8 cellular contexts compared by ENCODE assay signal in the genomic region with DNA sequence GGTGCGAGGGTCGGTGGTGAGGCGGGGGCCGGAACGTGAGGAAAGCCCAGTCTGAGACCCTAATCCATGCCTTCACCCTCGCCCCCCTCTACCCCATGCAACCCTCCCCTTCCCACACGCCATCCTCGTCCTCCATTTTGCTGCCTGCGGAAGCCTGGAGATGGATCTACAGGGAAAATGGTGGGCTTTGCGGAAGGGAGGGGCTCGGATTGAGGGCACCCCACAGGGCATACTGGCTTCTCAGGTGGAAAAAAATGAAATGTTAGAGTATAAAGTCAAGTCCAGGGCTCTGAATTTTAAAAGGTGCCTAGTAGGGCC. TPM values are rescaled to one million over a fixed set of nuclear protein-coding genes. Genes with fewer than 3 reads are reported as not detected.
DNase-seq lines count a peak whose midpoint lies in the region; ATAC-seq, FAIRE-seq and TF ChIP-seq lines count a peak whose summit lies in the region.

No MANE protein-coding gene starts in this region.

- intact Hi-C loops in activated T-helper 2 cell treated with anti-CD3 and anti-CD28 coated beads, Interferon-gamma antibody, Interleukin-2, Interleukin-4, amounts not matched to agents 10 μg/mL and 5 μg/mL and 100 μg/mL, durations not matched to agents 14 hours and 24 hours and 36 hours (cut with micrococcal nuclease) = loop anchor here (2.0 kb wide), 1 partner anchor 39 kb away; a partner anchor contains a TSS

- H3K9me3 Mint-ChIP-seq in activated T-helper 2 cell treated with anti-CD3 and anti-CD28 coated beads, Interferon-gamma antibody, Interleukin-2, Interleukin-4, amounts not matched to agents 10 μg/mL and 5 μg/mL and 100 μg/mL, durations not matched to agents 14 hours and 24 hours and 36 hours = no peaks in the 10 kb centered on the region

- peak overlapping the region; percentile 87 for H3K9ac ChIP-seq in BLaER1
- peak overlapping the region; percentile 87 for H3K9ac ChIP-seq in iPS-15b (ENCODE audit: low read depth, low read length)

- DNase-seq in activated T-helper 2 cell treated with anti-CD3 and anti-CD28 coated beads, Interferon-gamma antibody, Interleukin-2, Interleukin-4, amounts not matched to agents 10 μg/mL and 5 μg/mL and 100 μg/mL, durations not matched to agents 14 hours and 24 hours and 36 hours (ENCODE audit: low spot score) = no peak
- DNase-seq in small intestine (no peak), NAMALWA (ENCODE audit: low spot score) (no peak)
- DNase-seq in activated effector memory CD4-positive, alpha-beta T cell treated with anti-CD3 and anti-CD28 coated beads, Interleukin-2, amount 50 U/mL, for 16 hours = no peak

- peaks cover 10% of the 10 kb centered on the region for H3K27me3 Mint-ChIP-seq in activated T-helper 2 cell treated with anti-CD3 and anti-CD28 coated beads, Interferon-gamma antibody, Interleukin-2, Interleukin-4, amounts not matched to agents 10 μg/mL and 5 μg/mL and 100 μg/mL, durations not matched to agents 14 hours and 24 hours and 36 hours (ENCODE audit: low read depth)

- no peaks in the 10 kb centered on the region for H3K27me3 ChIP-seq in BLaER1
- peaks cover 8% of the 10 kb centered on the region for H3K27me3 ChIP-seq in iPS-15b (ENCODE audit: control insufficient read depth, insufficient read depth, low read length)
- no peaks in the 10 kb centered on the region for H3K27me3 ChIP-seq in small intestine (ENCODE audit: control insufficient read depth in 2 of 2, insufficient read depth in 2 of 2, low read length in 2 of 2)

- peak overlapping the region; percentile 89 for H3K27ac ChIP-seq in BLaER1
- no peak overlapping the region for H3K27ac ChIP-seq in HEK293 (ENCODE audit: extremely low read depth, low read depth, low read length)
- H3K27ac ChIP-seq in small intestine (ENCODE audit: low read depth in 1 of 2, low read length in 1 of 2) = no peak overlapping the region

- peak overlapping the region; percentile 76 for H3K4me3 ChIP-seq in BLaER1
- H3K4me3 ChIP-seq in HEK293 (ENCODE audit: low read depth, low read length) = peak overlapping the region; percentile 71
- peak overlapping the region; percentile 81 for H3K4me3 ChIP-seq in iPS-15b (ENCODE audit: low read depth, low read length)
- H3K4me3 ChIP-seq in small intestine (ENCODE audit: low read depth in 1 of 2, low read length in 2 of 2) = peak overlapping the region; percentile 46 to 64

- POLR2A ChIA-PET in HEK293 (lab: Yijun Ruan, JAX) = interaction anchor here (0.6 to 0.7 kb wide), 2 partner anchors 39 to 140 kb away, joined by 3 to 4 read pairs; a partner anchor contains a TSS

- no peaks in the 10 kb centered on the region for H4K20me1 ChIP-seq in BLaER1

- peak overlapping the region; percentile 60 for H3K4me3 Mint-ChIP-seq in activated T-helper 2 cell treated with anti-CD3 and anti-CD28 coated beads, Interferon-gamma antibody, Interleukin-2, Interleukin-4, amounts not matched to agents 10 μg/mL and 5 μg/mL and 100 μg/mL, durations not matched to agents 14 hours and 24 hours and 36 hours (ENCODE audit: low read depth)

- H3K9me3 ChIP-seq in BLaER1 (peaks cover 2% of the 10 kb centered on the region; the same call in 1 of the 2 replicates), HEK293 (ENCODE audit: control insufficient read depth, insufficient read depth, low read depth, low read length) (no peaks in the 10 kb centered on the region), iPS-15b (ENCODE audit: control insufficient read depth, insufficient read depth, low read length) (no peaks in the 10 kb centered on the region), small intestine (ENCODE audit: control insufficient read depth, low read depth) (no peaks in the 10 kb centered on the region)

- no peak for TF ChIP-seq CTCF in HEK293 (tag by site-specific recombination; IDR thresholded peaks at IDR 0.05)

- H3K4me1 Mint-ChIP-seq in activated T-helper 2 cell treated with anti-CD3 and anti-CD28 coated beads, Interferon-gamma antibody, Interleukin-2, Interleukin-4, amounts not matched to agents 10 μg/mL and 5 μg/mL and 100 μg/mL, durations not matched to agents 14 hours and 24 hours and 36 hours (ENCODE audit: low read depth) = peaks cover 6% of the 10 kb centered on the region

- CTCF ChIA-PET in HEK293 (lab: Yijun Ruan, JAX) = interaction anchor here (0.6 kb wide), 1 partner anchor 62 kb away, joined by 3 read pairs; no protein-coding TSS in a partner anchor

- peaks cover 4% of the 10 kb centered on the region for H3K36me3 Mint-ChIP-seq in activated T-helper 2 cell treated with anti-CD3 and anti-CD28 coated beads, Interferon-gamma antibody, Interleukin-2, Interleukin-4, amounts not matched to agents 10 μg/mL and 5 μg/mL and 100 μg/mL, durations not matched to agents 14 hours and 24 hours and 36 hours (ENCODE audit: low read depth)

- 12 to 46% (median 33%) methylated on average over 7 to 11 of the region's 11 CpGs for WGBS in small intestine, 3 donors

- no peak overlapping the region for H3K27ac Mint-ChIP-seq in activated T-helper 2 cell treated with anti-CD3 and anti-CD28 coated beads, Interferon-gamma antibody, Interleukin-2, Interleukin-4, amounts not matched to agents 10 μg/mL and 5 μg/mL and 100 μg/mL, durations not matched to agents 14 hours and 24 hours and 36 hours

- FAIRE-seq in small intestine (lab: Jason Lieb, UNC) = no peak

- H3K4me1 ChIP-seq in BLaER1 = 0 out of 2 replicates have a peak, but pooled peaks cover 6% of the 10 kb centered on the region
- 0 out of 2 replicates have a peak, but pooled peaks cover 2% of the 10 kb centered on the region for H3K4me1 ChIP-seq in HEK293 (ENCODE audit: control insufficient read depth, insufficient read depth, low read length)
- H3K4me1 ChIP-seq in iPS-15b (ENCODE audit: control insufficient read depth, insufficient read depth, low read length) = peaks cover 13% of the 10 kb centered on the region
- H3K4me1 ChIP-seq in small intestine (ENCODE audit: control insufficient read depth in 2 of 2, insufficient read depth in 1 of 2, low read depth in 1 of 2, low read length in 1 of 2) = no peaks in the 10 kb centered on the region

- H3K36me3 ChIP-seq in BLaER1 (no peaks in the 10 kb centered on the region), HEK293 (ENCODE audit: control insufficient read depth in 2 of 2, insufficient read depth in 1 of 2, low read length in 2 of 2) (peaks cover 0 to 16% of the 10 kb centered on the region in 2 experiments; a peak in 2 of 3 replicates), iPS-15b (ENCODE audit: control insufficient read depth, insufficient read depth, low read length) (peaks cover 2% of the 10 kb centered on the region), small intestine (ENCODE audit: control insufficient read depth in 2 of 2, insufficient read depth in 2 of 2, low read length in 2 of 2) (no peaks in the 10 kb centered on the region)

- peak overlapping the region; percentile 59 for H3K4me2 ChIP-seq in BLaER1

- no peak for ATAC-seq in GM21367 (IDR thresholded peaks at IDR 0.05; ENCODE audit: unreplicated experiment)

TF ChIP-seq in HEK293, 187 proteins besides CTCF, POLR2A, EP300 and RAD21 (continues in another document):
- TF ChIP-seq, protein P1, sequence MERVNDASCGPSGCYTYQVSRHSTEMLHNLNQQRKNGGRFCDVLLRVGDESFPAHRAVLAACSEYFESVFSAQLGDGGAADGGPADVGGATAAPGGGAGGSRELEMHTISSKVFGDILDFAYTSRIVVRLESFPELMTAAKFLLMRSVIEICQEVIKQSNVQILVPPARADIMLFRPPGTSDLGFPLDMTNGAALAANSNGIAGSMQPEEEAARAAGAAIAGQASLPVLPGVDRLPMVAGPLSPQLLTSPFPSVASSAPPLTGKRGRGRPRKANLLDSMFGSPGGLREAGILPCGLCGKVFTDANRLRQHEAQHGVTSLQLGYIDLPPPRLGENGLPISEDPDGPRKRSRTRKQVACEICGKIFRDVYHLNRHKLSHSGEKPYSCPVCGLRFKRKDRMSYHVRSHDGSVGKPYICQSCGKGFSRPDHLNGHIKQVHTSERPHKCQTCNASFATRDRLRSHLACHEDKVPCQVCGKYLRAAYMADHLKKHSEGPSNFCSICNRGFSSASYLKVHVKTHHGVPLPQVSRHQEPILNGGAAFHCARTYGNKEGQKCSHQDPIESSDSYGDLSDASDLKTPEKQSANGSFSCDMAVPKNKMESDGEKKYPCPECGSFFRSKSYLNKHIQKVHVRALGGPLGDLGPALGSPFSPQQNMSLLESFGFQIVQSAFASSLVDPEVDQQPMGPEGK (tag by site-specific recombination; IDR thresholded peaks at IDR 0.05) = 0 out of 2 replicates have a peak, but pooled peaks have one; percentile 10
- TF ChIP-seq YY1 (tag by site-specific recombination; IDR thresholded peaks at IDR 0.05) = peak; percentile 61; the same call in 1 of the 2 replicates
- TF ChIP-seq, protein P2, sequence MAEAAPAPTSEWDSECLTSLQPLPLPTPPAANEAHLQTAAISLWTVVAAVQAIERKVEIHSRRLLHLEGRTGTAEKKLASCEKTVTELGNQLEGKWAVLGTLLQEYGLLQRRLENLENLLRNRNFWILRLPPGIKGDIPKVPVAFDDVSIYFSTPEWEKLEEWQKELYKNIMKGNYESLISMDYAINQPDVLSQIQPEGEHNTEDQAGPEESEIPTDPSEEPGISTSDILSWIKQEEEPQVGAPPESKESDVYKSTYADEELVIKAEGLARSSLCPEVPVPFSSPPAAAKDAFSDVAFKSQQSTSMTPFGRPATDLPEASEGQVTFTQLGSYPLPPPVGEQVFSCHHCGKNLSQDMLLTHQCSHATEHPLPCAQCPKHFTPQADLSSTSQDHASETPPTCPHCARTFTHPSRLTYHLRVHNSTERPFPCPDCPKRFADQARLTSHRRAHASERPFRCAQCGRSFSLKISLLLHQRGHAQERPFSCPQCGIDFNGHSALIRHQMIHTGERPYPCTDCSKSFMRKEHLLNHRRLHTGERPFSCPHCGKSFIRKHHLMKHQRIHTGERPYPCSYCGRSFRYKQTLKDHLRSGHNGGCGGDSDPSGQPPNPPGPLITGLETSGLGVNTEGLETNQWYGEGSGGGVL (tag by site-specific recombination; IDR thresholded peaks at IDR 0.05) = peak; percentile 60

RNA-seq across cellular contexts. Expression of a gene that starts 0.8 kb away (rescaled TPM):
- 7.8 and 9.4 TPM in 2 replicates for total RNA-seq in activated T-helper 2 cell treated with anti-CD3 and anti-CD28 coated beads, Interferon-gamma antibody, Interleukin-2, Interleukin-4, amounts not matched to agents 10 μg/mL and 5 μg/mL and 100 μg/mL, durations not matched to agents 14 hours and 24 hours and 36 hours
- 10 to 100 TPM in 2 of 3 donors, 1 to 10 TPM in 1; 5.6 to 42.9 (median 23.0) TPM for polyA plus RNA-seq in small intestine

RNA-seq across cellular contexts. Expression of a gene that starts 39.2 kb away (rescaled TPM):
- 28.1 and 30.1 TPM in 2 replicates for total RNA-seq in activated T-helper 2 cell treated with anti-CD3 and anti-CD28 coated beads, Interferon-gamma antibody, Interleukin-2, Interleukin-4, amounts not matched to agents 10 μg/mL and 5 μg/mL and 100 μg/mL, durations not matched to agents 14 hours and 24 hours and 36 hours
- polyA plus RNA-seq in small intestine = 10 to 100 TPM; 24.8 to 54.5 (median 40.5) TPM
